Comparison of ENCODE assay signal across 1 cellular context in the genomic region with DNA sequence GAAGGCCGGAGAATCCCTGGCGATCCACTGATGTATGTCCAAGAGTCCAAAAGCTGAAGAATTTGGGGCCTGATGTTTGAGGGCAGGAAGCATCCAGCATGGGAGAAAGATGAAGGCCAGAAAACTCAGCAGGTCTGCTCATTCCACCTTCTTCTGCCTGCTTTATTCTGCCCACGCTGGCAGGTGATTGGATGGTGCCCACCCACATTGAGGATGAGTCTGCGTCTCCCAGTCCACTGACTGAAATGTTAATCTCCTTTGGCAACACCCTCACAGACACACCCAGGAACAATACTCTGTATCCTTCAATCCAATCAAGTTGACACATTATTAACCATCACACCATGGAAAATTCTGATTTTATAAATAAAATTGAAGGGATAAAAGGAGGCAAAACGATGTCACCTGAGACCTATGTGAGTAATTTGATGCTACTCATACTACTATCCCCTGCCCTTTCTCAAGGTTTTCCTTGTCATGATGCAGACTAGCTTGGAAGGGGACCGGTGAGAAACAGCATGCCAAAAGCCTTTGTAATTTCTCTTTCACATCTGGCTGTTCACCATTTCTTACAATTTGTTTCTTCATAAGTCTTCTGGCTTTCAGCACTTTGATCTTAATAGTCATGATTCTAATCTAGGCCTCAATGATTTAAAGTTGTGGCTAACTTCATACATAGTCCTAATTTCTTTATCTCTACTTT.
TF ChIP-seq lines count a peak whose summit lies in the region.

No MANE protein-coding gene starts in this region.

TF ChIP-seq in H1, 55 proteins besides CTCF, POLR2A, EP300 and RAD21:
- TF ChIP-seq CHD1 (IDR thresholded peaks at IDR 0.05; ENCODE audit: low read depth, low read length) (no peak), SP4 (IDR thresholded peaks at IDR 0.05; ENCODE audit: low read length) (no peak), CHD7 (IDR thresholded peaks at IDR 0.05; ENCODE audit: insufficient replicate concordance, low read length) (no peak), SIRT6 (IDR thresholded peaks at IDR 0.05; ENCODE audit: low read length) (no peak), BACH1 (IDR thresholded peaks at IDR 0.05; ENCODE audit: low read length) (no peak), RXRA (IDR thresholded peaks at IDR 0.05; ENCODE audit: insufficient read depth, low read depth, low read length) (no peak), ATF3 (IDR thresholded peaks at IDR 0.05; ENCODE audit: insufficient read depth, low read depth, low read length) (no peak), SRF (IDR thresholded peaks at IDR 0.05; ENCODE audit: low read depth, low read length) (no peak), TCF12 (IDR thresholded peaks at IDR 0.05; ENCODE audit: low read depth, low read length) (no peak), NANOG (IDR thresholded peaks at IDR 0.05; ENCODE audit: insufficient read depth, low read depth, low read length, poor library complexity, severe bottlenecking) (no peak), ASH2L (IDR thresholded peaks at IDR 0.05; ENCODE audit: low read length) (no peak), FOSL1 (IDR thresholded peaks at IDR 0.05; ENCODE audit: insufficient read depth, low read depth, low read length) (no peak), EZH2 (IDR thresholded peaks at IDR 0.05; ENCODE audit: low read depth, low read length, severe bottlenecking) (no peak), TAF7 (optimal IDR thresholded peaks at IDR 0.05; ENCODE audit: borderline replicate concordance, low read depth, low read length) (no peak), BCL11A (IDR thresholded peaks at IDR 0.05; ENCODE audit: low read depth in 2 of 2, low read length in 2 of 2) (no peak)
